Comparison of ENCODE assay signal across 13 cellular contexts in genomic region chrX:153597351-153597750, GRCh38. TPM values are rescaled to one million over a fixed set of nuclear protein-coding genes. Genes with fewer than 3 reads are reported as not detected.
DNase-seq lines count a peak whose midpoint lies in the region; ATAC-seq and TF ChIP-seq lines count a peak whose summit lies in the region.
"Had no signal": no experiment of that assay in that cellular context is flagged by ENCODE, and none has a peak within 500 bp of the region (broad histone marks: within the 10 kb centered on the region; RNA-seq: fewer than 3 reads in every experiment).

No MANE protein-coding gene starts in this region.

- H3K27ac Mint-ChIP-seq in activated naive CD8-positive, alpha-beta T cell treated with anti-CD3 and anti-CD28 coated beads, Interleukin-2, amount 50 U/mL, for 24 hours = no peak overlapping the region
- H3K27ac Mint-ChIP-seq in neural crest cell (ENCODE audit: unreplicated experiment) = no peak overlapping the region

- peaks cover 8% of the 10 kb centered on the region for H3K36me3 Mint-ChIP-seq in activated naive CD8-positive, alpha-beta T cell treated with anti-CD3 and anti-CD28 coated beads, Interleukin-2, amount 50 U/mL, for 24 hours (ENCODE audit: low read depth)
- H3K36me3 Mint-ChIP-seq in neural crest cell (ENCODE audit: low read depth) = peaks cover 9% of the 10 kb centered on the region

- H3K79me2 ChIP-seq in DND-41 (ENCODE audit: insufficient read depth, low read length) (peaks cover 24% of the 10 kb centered on the region), trophoblast cell (ENCODE audit: control insufficient read depth, insufficient read depth, low read length, poor library complexity) (peaks cover 3% of the 10 kb centered on the region)

- H3K14ac ChIP-seq in trophoblast cell (ENCODE audit: low read length) = no peak overlapping the region

- peaks cover 29% of the 10 kb centered on the region for H3K4me1 Mint-ChIP-seq in activated naive CD8-positive, alpha-beta T cell treated with anti-CD3 and anti-CD28 coated beads, Interleukin-2, amount 50 U/mL, for 24 hours
- H3K4me1 Mint-ChIP-seq in neural crest cell = peaks cover 24% of the 10 kb centered on the region

- TF ChIP-seq CTCF in DND-41 (IDR thresholded peaks at IDR 0.05; ENCODE audit: borderline replicate concordance, extremely low read depth, low read length, poor library complexity, severe bottlenecking) (no peak), neural crest cell (conservative IDR thresholded peaks at IDR 0.05) (no peak), tibial artery (IDR thresholded peaks at IDR 0.05) (no peak)

- no peak for DNase-seq in DND-41
- DNase-seq in NCI-H82 (lab: John Stamatoyannopoulos, UW) = peak; percentile 87
- DNase-seq in activated naive CD8-positive, alpha-beta T cell treated with anti-CD3 and anti-CD28 coated beads, Interleukin-2, amount 50 U/mL, for 24 hours = no peak
- DNase-seq in neural crest cell (ENCODE audit: low read depth, low spot score) = no peak
- no peak for DNase-seq in DMS79 treated with DMSO at 0.1 percent for 48 hours (lab: John Stamatoyannopoulos, UW)
- no peak for DNase-seq in tibial artery
- DNase-seq in trophoblast cell = no peak
- DNase-seq: DMS153, esophagus squamous epithelium, NCI-H1436, NCI-H69 had no signal

- H2AFZ ChIP-seq in DND-41 (ENCODE audit: low read depth, low read length) (no peak overlapping the region), trophoblast cell (ENCODE audit: insufficient read depth, low read length, poor library complexity) (no peak overlapping the region)

- intact Hi-C loops in tibial artery (cut with DNase I; ENCODE audit: low total_unique reads) = no loop called here

- no peaks in the 10 kb centered on the region for H3K9me3 Mint-ChIP-seq in activated naive CD8-positive, alpha-beta T cell treated with anti-CD3 and anti-CD28 coated beads, Interleukin-2, amount 50 U/mL, for 24 hours
- no peaks in the 10 kb centered on the region for H3K9me3 Mint-ChIP-seq in neural crest cell

- H3K27me3 Mint-ChIP-seq in activated naive CD8-positive, alpha-beta T cell treated with anti-CD3 and anti-CD28 coated beads, Interleukin-2, amount 50 U/mL, for 24 hours = no peaks in the 10 kb centered on the region
- H3K27me3 Mint-ChIP-seq in neural crest cell (ENCODE audit: low read depth) = no peaks in the 10 kb centered on the region

- no peak overlapping the region for H4K8ac ChIP-seq in trophoblast cell (ENCODE audit: low read depth, low read length)

- H3K9ac ChIP-seq in DND-41 (ENCODE audit: low read depth, low read length) = no peak overlapping the region
- H3K9ac ChIP-seq in trophoblast cell (ENCODE audit: low read length) = no peak overlapping the region

- peak overlapping the region; percentile 78 for H3K4me2 ChIP-seq in DND-41 (ENCODE audit: insufficient read depth, low read length)
- no peak overlapping the region for H3K4me2 ChIP-seq in trophoblast cell (ENCODE audit: low read length)

- no peak overlapping the region for H3K4ac ChIP-seq in trophoblast cell (ENCODE audit: low read depth, low read length)

- no peak overlapping the region for H3K23ac ChIP-seq in trophoblast cell (ENCODE audit: low read length)

- no peak overlapping the region for H4K12ac ChIP-seq in trophoblast cell (ENCODE audit: low read depth, low read length)

- H3K4me3 ChIP-seq in DND-41 (ENCODE audit: low read depth in 1 of 2, low read length in 2 of 2) (peak overlapping the region in 1 of 2 experiments; percentile 32; a peak in 2 of 4 replicates), tibial artery (no peak overlapping the region), trophoblast cell (ENCODE audit: low read depth, low read length) (no peak overlapping the region)

- peaks cover 16% of the 10 kb centered on the region; the same call in 1 of the 2 replicates for H4K20me1 ChIP-seq in DND-41 (ENCODE audit: insufficient read depth, low read length)

- H2BK120ac ChIP-seq in trophoblast cell (ENCODE audit: insufficient read depth, low read length, poor library complexity) = no peak overlapping the region

- H3K4me1 ChIP-seq in DND-41 (ENCODE audit: insufficient read depth, low read length) (peaks cover 31% of the 10 kb centered on the region), tibial artery (peaks cover 0 to 21% (median 6%) of the 10 kb centered on the region in 4 donors), trophoblast cell (ENCODE audit: control insufficient read depth in 1 of 2, insufficient read depth in 2 of 2, low read length in 2 of 2) (peaks cover 3 to 10% of the 10 kb centered on the region in 2 experiments)

- H3K27me3 ChIP-seq in DND-41 (ENCODE audit: insufficient read depth, low read length, poor library complexity) (no peaks in the 10 kb centered on the region), tibial artery (no peaks in the 10 kb centered on the region), trophoblast cell (ENCODE audit: insufficient read depth, low read length) (no peaks in the 10 kb centered on the region)
- H3K27me3 ChIP-seq: esophagus squamous epithelium had no signal

- H3K18ac ChIP-seq in trophoblast cell (ENCODE audit: low read length) = no peak overlapping the region

- H2BK12ac ChIP-seq in trophoblast cell (ENCODE audit: low read length) = no peak overlapping the region

- H4K91ac ChIP-seq in trophoblast cell (ENCODE audit: low read depth, low read length) = no peak overlapping the region

- no peak overlapping the region for H2AK5ac ChIP-seq in trophoblast cell (ENCODE audit: low read length)

- H3K79me1 ChIP-seq in trophoblast cell (ENCODE audit: low read length) = peaks cover 3% of the 10 kb centered on the region

- ATAC-seq in DND-41 (ENCODE audit: insufficient read depth, low read depth) = no peak
- no peak for ATAC-seq in activated naive CD8-positive, alpha-beta T cell treated with anti-CD3 and anti-CD28 coated beads, Interleukin-2, amount 50 U/mL, for 24 hours

- H3K9me3 ChIP-seq in DND-41 (ENCODE audit: insufficient read depth, low read length, severe bottlenecking) = no peaks in the 10 kb centered on the region
- H3K9me3 ChIP-seq in tibial artery = peaks cover 0 to 7% (median 0%) of the 10 kb centered on the region in 3 donors
- H3K9me3 ChIP-seq in trophoblast cell (ENCODE audit: insufficient read depth, low read depth, low read length) = no peaks in the 10 kb centered on the region
- H3K9me3 ChIP-seq: esophagus squamous epithelium had no signal

- peak overlapping the region; percentile 84 for H3K4me3 Mint-ChIP-seq in activated naive CD8-positive, alpha-beta T cell treated with anti-CD3 and anti-CD28 coated beads, Interleukin-2, amount 50 U/mL, for 24 hours
- peak overlapping the region; percentile 88 for H3K4me3 Mint-ChIP-seq in neural crest cell

- H2BK5ac ChIP-seq in trophoblast cell (ENCODE audit: low read depth, low read length, poor library complexity) = no peak overlapping the region

- H3K27ac ChIP-seq in DND-41 (ENCODE audit: low read length) (no peak overlapping the region), tibial artery (no peak overlapping the region), trophoblast cell (ENCODE audit: low read depth, low read length) (no peak overlapping the region)
- H3K27ac ChIP-seq: esophagus squamous epithelium had no signal

- H3K36me3 ChIP-seq in DND-41 (ENCODE audit: insufficient read depth, low read length) (peaks cover 32% of the 10 kb centered on the region), tibial artery (peaks cover 15 to 40% (median 15%) of the 10 kb centered on the region in 3 donors), trophoblast cell (ENCODE audit: control insufficient read depth in 1 of 2, insufficient read depth in 2 of 2, low read length in 2 of 2) (peaks cover 27 to 29% of the 10 kb centered on the region in 2 experiments)

- no CpG with 5 or more reads among the region's 3 CpGs for WGBS in trophoblast cell (ENCODE audit: extremely low coverage, insufficient coverage, insufficient read length)

RNA-seq across cellular contexts. Expression of gene CCNQ, which starts 1.6 kb away (rescaled TPM):
- total RNA-seq in neural crest cell = 24.4 and 25.3 TPM in 2 replicates
- 28.4 and 28.6 TPM in 2 replicates for polyA plus RNA-seq in trophoblast cell (2013)

RNA-seq across cellular contexts. Expression of gene DUSP9, which starts 49.7 kb away (rescaled TPM):
- 1.7 TPM in 2 replicates for total RNA-seq in neural crest cell
- polyA plus RNA-seq in trophoblast cell (2013) = 11.0 and 12.9 TPM in 2 replicates
- total RNA-seq: cardiac septum, myocyte had no signal
